ENCODE assay signal across 11 cellular contexts in the genomic region with DNA sequence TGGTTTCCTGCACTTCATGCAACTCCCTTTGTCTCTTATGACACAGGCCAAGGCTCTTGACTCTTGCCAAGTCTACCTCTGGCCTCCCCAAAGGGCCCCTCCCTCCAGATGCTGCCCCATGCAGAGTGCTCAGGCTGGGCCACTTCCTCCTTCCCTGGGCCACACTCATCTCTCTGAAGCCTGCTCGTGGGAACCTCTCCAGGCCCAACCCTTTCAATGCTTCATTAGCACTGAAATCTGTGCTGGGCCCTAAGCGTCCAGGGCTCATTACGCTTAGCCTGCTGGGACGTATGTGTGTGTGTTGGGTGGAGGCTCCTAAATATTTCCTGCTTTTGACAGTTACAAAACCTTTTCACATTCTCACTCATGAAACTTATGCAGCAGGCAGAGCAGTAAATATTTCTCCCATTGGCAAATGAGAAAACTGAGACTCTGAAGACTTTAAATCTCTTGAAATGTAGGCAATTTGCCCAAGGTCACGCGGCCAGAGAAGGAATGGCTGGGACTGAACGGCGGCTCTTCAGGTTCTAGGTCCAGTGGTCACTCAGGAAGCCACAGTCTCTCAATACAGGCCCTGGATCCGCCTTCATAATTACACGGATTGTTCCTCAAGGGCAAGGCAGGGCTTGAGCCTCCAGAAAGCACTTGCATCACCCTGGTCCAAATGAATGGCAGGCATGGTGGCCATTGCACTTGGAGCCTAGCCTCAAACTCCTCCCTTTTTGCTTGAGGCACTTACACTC.
DNase-seq lines count a peak whose midpoint lies in the region; ATAC-seq and TF ChIP-seq lines count a peak whose summit lies in the region.
"Had no signal": no experiment of that assay in that cellular context is flagged by ENCODE, and none has a peak within 500 bp of the region (broad histone marks: within the 10 kb centered on the region; RNA-seq: fewer than 3 reads in every experiment).

No MANE protein-coding gene starts in this region.

- H3K27me3 ChIP-seq in DND-41 (ENCODE audit: insufficient read depth, low read length, poor library complexity) (no peaks in the 10 kb centered on the region), esophagus muscularis mucosa (no peaks in the 10 kb centered on the region), tibial artery (peaks cover 0 to 9% of the 10 kb centered on the region in 2 donors)

- H3K9me3 ChIP-seq in DND-41 (ENCODE audit: insufficient read depth, low read length, severe bottlenecking) (no peaks in the 10 kb centered on the region), esophagus muscularis mucosa (no peaks in the 10 kb centered on the region), tibial artery (no peaks in the 10 kb centered on the region)

- H3K79me2 ChIP-seq in DND-41 (ENCODE audit: insufficient read depth, low read length) = no peaks in the 10 kb centered on the region

- no peak for TF ChIP-seq POLR2A in esophagus muscularis mucosa (IDR thresholded peaks at IDR 0.05; ENCODE audit: low read depth)

- DNase-seq in DND-41 = no peak
- peak; percentile 48 to 56 for DNase-seq in NOMO-1 (lab: John Stamatoyannopoulos, UW; ENCODE audit: unreplicated experiment in 2 of 2)
- DNase-seq in esophagus muscularis mucosa (ENCODE audit: extremely low spot score) = no peak
- no peak for DNase-seq in tibial artery
- no peak for DNase-seq in stimulated activated naive CD8-positive, alpha-beta T cell treated with anti-CD3 and anti-CD28 coated beads, Interleukin-15, amount 100 ng/mL, for 72 hours
- no peak for DNase-seq in LoVo (ENCODE audit: low spot score)
- DNase-seq: anterior cingulate cortex, NCI-H2171 treated with DMSO at 0.1 percent for 48 hours had no signal

- H3K4me3 Mint-ChIP-seq in nephron = no peak overlapping the region
- no peak overlapping the region for H3K4me3 Mint-ChIP-seq in stimulated activated naive CD8-positive, alpha-beta T cell treated with anti-CD3 and anti-CD28 coated beads, Interleukin-15, amount 100 ng/mL, for 72 hours

- H3K27me3 Mint-ChIP-seq in nephron (ENCODE audit: low read depth) = peaks cover 5% of the 10 kb centered on the region
- H3K27me3 Mint-ChIP-seq in stimulated activated naive CD8-positive, alpha-beta T cell treated with anti-CD3 and anti-CD28 coated beads, Interleukin-15, amount 100 ng/mL, for 72 hours = no peaks in the 10 kb centered on the region

- no peak for TF ChIP-seq EP300 in esophagus muscularis mucosa (IDR thresholded peaks at IDR 0.05)

- H3K9me3 Mint-ChIP-seq in nephron = no peaks in the 10 kb centered on the region
- H3K9me3 Mint-ChIP-seq in stimulated activated naive CD8-positive, alpha-beta T cell treated with anti-CD3 and anti-CD28 coated beads, Interleukin-15, amount 100 ng/mL, for 72 hours = no peaks in the 10 kb centered on the region

- WGBS in esophagus muscularis mucosa = 89% methylated on average over 10 of the region's 10 CpGs

- intact Hi-C loops in esophagus muscularis mucosa (cut with DNase I) (no loop called here), tibial artery (cut with DNase I; ENCODE audit: low total_unique reads) (no loop called here)

- no peaks in the 10 kb centered on the region for H3K36me3 Mint-ChIP-seq in nephron (ENCODE audit: low read depth)

- no peak overlapping the region for H3K4me3 ChIP-seq in DND-41 (ENCODE audit: low read depth in 1 of 2, low read length in 2 of 2)
- no peak overlapping the region for H3K4me3 ChIP-seq in esophagus muscularis mucosa
- no peak overlapping the region for H3K4me3 ChIP-seq in tibial artery

- H3K36me3 ChIP-seq in DND-41 (ENCODE audit: insufficient read depth, low read length) (no peaks in the 10 kb centered on the region), esophagus muscularis mucosa (no peaks in the 10 kb centered on the region), tibial artery (no peaks in the 10 kb centered on the region)

- peak overlapping the region; percentile 71 to 80 (median 75) for H3K27ac Mint-ChIP-seq in nephron
- peak overlapping the region in 1 of 2 donors; percentile 13 for H3K27ac Mint-ChIP-seq in stimulated activated naive CD8-positive, alpha-beta T cell treated with anti-CD3 and anti-CD28 coated beads, Interleukin-15, amount 100 ng/mL, for 72 hours

- ATAC-seq in DND-41 (ENCODE audit: insufficient read depth, low read depth) (peak; percentile 63; the same call in 2 of the 3 replicates), GM18873 (IDR thresholded peaks at IDR 0.05; ENCODE audit: low FRiP score, unreplicated experiment) (no peak)
- ATAC-seq in stimulated activated naive CD8-positive, alpha-beta T cell treated with anti-CD3 and anti-CD28 coated beads, Interleukin-15, amount 100 ng/mL, for 72 hours = no peak
- ATAC-seq: Panc1 had no signal

- H4K20me1 ChIP-seq in DND-41 (ENCODE audit: insufficient read depth, low read length) = no peaks in the 10 kb centered on the region

- no peak overlapping the region for H3K9ac ChIP-seq in DND-41 (ENCODE audit: low read depth, low read length)

- TF ChIP-seq CTCF in DND-41 (IDR thresholded peaks at IDR 0.05; ENCODE audit: borderline replicate concordance, extremely low read depth, low read length, poor library complexity, severe bottlenecking) (no peak), esophagus muscularis mucosa (IDR thresholded peaks at IDR 0.05) (no peak), nephron (IDR thresholded peaks at IDR 0.05; ENCODE audit: unreplicated experiment in 3 of 3) (no peak), tibial artery (IDR thresholded peaks at IDR 0.05) (no peak)

- H3K4me1 ChIP-seq in DND-41 (ENCODE audit: insufficient read depth, low read length) (no peaks in the 10 kb centered on the region), esophagus muscularis mucosa (peaks cover 0 to 11% (median 9%) of the 10 kb centered on the region in 4 donors), tibial artery (no peaks in the 10 kb centered on the region)

- H3K4me2 ChIP-seq in DND-41 (ENCODE audit: insufficient read depth, low read length) = no peak overlapping the region

- peaks cover 47% of the 10 kb centered on the region for H3K4me1 Mint-ChIP-seq in nephron
- no peaks in the 10 kb centered on the region for H3K4me1 Mint-ChIP-seq in stimulated activated naive CD8-positive, alpha-beta T cell treated with anti-CD3 and anti-CD28 coated beads, Interleukin-15, amount 100 ng/mL, for 72 hours

- H2AFZ ChIP-seq in DND-41 (ENCODE audit: low read depth, low read length) = no peak overlapping the region

- H3K27ac ChIP-seq in DND-41 (ENCODE audit: low read length) = no peak overlapping the region
- peak overlapping the region; percentile 2 to 56 (median 30) for H3K27ac ChIP-seq in esophagus muscularis mucosa (replicated peaks in 1 of 4)
- H3K27ac ChIP-seq in tibial artery = no peak overlapping the region

Comparison
In these comparisons a context has a peak if more than half of its experiments do, and no peak if none do; other contexts are left out.
1. DNase-seq: peak in NOMO-1 (2 of 2); none in DND-41 (single experiment), esophagus muscularis mucosa (single experiment), tibial artery (0 of 2), stimulated activated naive CD8-positive, alpha-beta T cell treated with anti-CD3 and anti-CD28 coated beads, Interleukin-15, amount 100 ng/mL, for 72 hours (0 of 2) and LoVo (single experiment).
2. H3K27ac ChIP-seq: peak in esophagus muscularis mucosa (4 of 4); none in DND-41 (single experiment) and tibial artery (0 of 2).